8 cellular contexts compared by ENCODE assay signal in the genomic region with DNA sequence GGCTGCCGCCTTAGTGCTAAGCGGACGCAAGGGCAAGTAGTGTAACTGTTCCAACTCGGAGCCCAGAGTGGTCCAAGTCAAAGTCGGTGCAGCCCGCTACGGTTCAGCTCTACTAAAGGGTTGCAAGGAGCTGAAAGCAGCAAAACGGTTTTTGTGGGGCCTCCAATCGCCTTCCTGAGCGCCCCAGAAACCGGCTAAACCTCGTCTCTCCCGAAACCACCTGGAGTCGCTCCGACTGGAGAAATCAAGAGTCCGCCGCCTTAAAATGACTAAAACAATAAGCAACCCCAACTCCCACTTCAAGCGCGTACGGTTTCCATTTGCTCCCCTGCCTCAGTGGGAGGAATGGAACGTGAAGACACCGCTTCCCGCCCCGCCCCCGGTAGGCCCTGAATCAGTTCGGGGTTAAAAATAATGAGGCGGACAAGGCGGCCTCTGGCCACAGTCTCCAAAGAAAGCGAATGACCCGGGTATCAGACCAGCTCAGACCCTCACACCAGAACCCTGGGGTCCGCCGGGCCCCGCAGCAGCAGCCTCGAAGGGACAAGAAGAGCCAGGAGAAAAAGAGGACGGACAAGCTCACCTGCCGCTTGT. TPM values are rescaled to one million over a fixed set of nuclear protein-coding genes. Genes with fewer than 3 reads are reported as not detected.
DNase-seq lines count a peak whose midpoint lies in the region; ATAC-seq and TF ChIP-seq lines count a peak whose summit lies in the region.

No MANE protein-coding gene starts in this region.

- CTCF ChIA-PET in activated CD8-positive, alpha-beta memory T cell treated with anti-CD3 and anti-CD28 coated beads, Interleukin-2, amount 10 ng/mL, durations not matched to agents 7 days and 5 days (lab: Charles Lee) = interaction anchor here (0.6 to 8.6 kb wide), 14 partner anchors 9 to 241 kb away, joined by 3 to 92 read pairs (median 5); a partner anchor contains a TSS

- H3K36me3 ChIP-seq in vagina = peaks cover 0 to 10% of the 10 kb centered on the region in 2 donors

- no peak for TF ChIP-seq POLR2A in vagina (IDR thresholded peaks at IDR 0.05)

- peak overlapping the region; percentile 92 for H3K4me3 Mint-ChIP-seq in activated CD8-positive, alpha-beta memory T cell treated with anti-CD3 and anti-CD28 coated beads, Interleukin-2, amount 10 ng/mL, durations not matched to agents 7 days and 5 days
- peak overlapping the region; percentile 100 for H3K4me3 Mint-ChIP-seq in activated T-cell treated with anti-CD3 and anti-CD28 coated beads, Interleukin-2, amount 50 U/mL, for 24 hours

- peak overlapping the region; percentile 94 for H3K27ac Mint-ChIP-seq in activated CD8-positive, alpha-beta memory T cell treated with anti-CD3 and anti-CD28 coated beads, Interleukin-2, amount 10 ng/mL, durations not matched to agents 7 days and 5 days
- H3K27ac Mint-ChIP-seq in activated T-cell treated with anti-CD3 and anti-CD28 coated beads, Interleukin-2, amount 50 U/mL, for 24 hours = peak overlapping the region; percentile 96

- H3K9me3 ChIP-seq in vagina = no peaks in the 10 kb centered on the region

- peaks cover 46% of the 10 kb centered on the region for H3K4me1 Mint-ChIP-seq in activated CD8-positive, alpha-beta memory T cell treated with anti-CD3 and anti-CD28 coated beads, Interleukin-2, amount 10 ng/mL, durations not matched to agents 7 days and 5 days
- peaks cover 53% of the 10 kb centered on the region for H3K4me1 Mint-ChIP-seq in activated T-cell treated with anti-CD3 and anti-CD28 coated beads, Interleukin-2, amount 50 U/mL, for 24 hours (ENCODE audit: low read depth)

- TF ChIP-seq CTCF in foreskin fibroblast (IDR thresholded peaks at IDR 0.05; ENCODE audit: low read depth, low read length) (no peak), omental fat pad (IDR thresholded peaks at IDR 0.05) (no peak), vagina (IDR thresholded peaks at IDR 0.05) (no peak)

- intact Hi-C loops in vagina (cut with DNase I) = loop anchor here (1.0 to 5.0 kb wide), 3 partner anchors 32 to 211 kb away; a partner anchor contains a TSS

- H3K27me3 ChIP-seq in vagina = no peaks in the 10 kb centered on the region

- DNase-seq in activated CD8-positive, alpha-beta memory T cell treated with anti-CD3 and anti-CD28 coated beads, Interleukin-2, amount 10 ng/mL, durations not matched to agents 7 days and 5 days = peak; percentile 61
- DNase-seq in activated CD8-positive, alpha-beta memory T cell treated with anti-CD3 and anti-CD28 coated beads for 24 hours = no peak
- DNase-seq in LoVo (ENCODE audit: low spot score) = peak; percentile 39
- no peak for DNase-seq in activated T-cell treated with anti-CD3 and anti-CD28 coated beads, Interleukin-2, amount 50 U/mL, for 24 hours
- DNase-seq in foreskin fibroblast = peak in 1 of 2 donors; percentile 43
- no peak for DNase-seq in omental fat pad (ENCODE audit: low spot score)
- DNase-seq in vagina (ENCODE audit: extremely low spot score in 2 of 2) = no peak

- no peaks in the 10 kb centered on the region for H3K9me3 Mint-ChIP-seq in activated CD8-positive, alpha-beta memory T cell treated with anti-CD3 and anti-CD28 coated beads, Interleukin-2, amount 10 ng/mL, durations not matched to agents 7 days and 5 days (ENCODE audit: low read depth)
- no peaks in the 10 kb centered on the region for H3K9me3 Mint-ChIP-seq in activated T-cell treated with anti-CD3 and anti-CD28 coated beads, Interleukin-2, amount 50 U/mL, for 24 hours

- peak; percentile 10 for ATAC-seq in activated CD8-positive, alpha-beta memory T cell treated with anti-CD3 and anti-CD28 coated beads, Interleukin-2, amount 10 ng/mL, durations not matched to agents 7 days and 5 days
- ATAC-seq in omental fat pad (ENCODE audit: low FRiP score) (peak; percentile 34), HG02981 (IDR thresholded peaks at IDR 0.05; ENCODE audit: unreplicated experiment) (no peak)

- H3K4me1 ChIP-seq in vagina = peaks cover 33% of the 10 kb centered on the region

- H3K36me3 Mint-ChIP-seq in activated CD8-positive, alpha-beta memory T cell treated with anti-CD3 and anti-CD28 coated beads, Interleukin-2, amount 10 ng/mL, durations not matched to agents 7 days and 5 days = peaks cover 20% of the 10 kb centered on the region
- H3K36me3 Mint-ChIP-seq in activated T-cell treated with anti-CD3 and anti-CD28 coated beads, Interleukin-2, amount 50 U/mL, for 24 hours (ENCODE audit: low read depth) = peaks cover 60% of the 10 kb centered on the region

- H3K27ac ChIP-seq in vagina = peak overlapping the region; percentile 90

- H3K4me3 ChIP-seq in foreskin fibroblast (ENCODE audit: low read depth in 1 of 2, low read length in 2 of 2) (peak overlapping the region; percentile 64 to 94), vagina (peak overlapping the region; percentile 76 to 91)

- no peaks in the 10 kb centered on the region for H3K27me3 Mint-ChIP-seq in activated CD8-positive, alpha-beta memory T cell treated with anti-CD3 and anti-CD28 coated beads, Interleukin-2, amount 10 ng/mL, durations not matched to agents 7 days and 5 days
- H3K27me3 Mint-ChIP-seq in activated T-cell treated with anti-CD3 and anti-CD28 coated beads, Interleukin-2, amount 50 U/mL, for 24 hours = no peaks in the 10 kb centered on the region

RNA-seq across cellular contexts. Expression of a gene that starts 0.4 kb away (rescaled TPM):
- 100 to 1,000 TPM in 1 of 2 experiments, 10 to 100 TPM in 1; 96.6 to 122 TPM for total RNA-seq in activated CD8-positive, alpha-beta memory T cell treated with anti-CD3 and anti-CD28 coated beads, Interleukin-2, amount 10 ng/mL, durations not matched to agents 7 days and 5 days
- total RNA-seq in omental fat pad (100 to 1,000 TPM; 131 to 191 (median 149) TPM), vagina (99.2 TPM)

RNA-seq across cellular contexts. Expression of a gene that starts 32.9 kb away (rescaled TPM):
- 10 to 100 TPM; 32.9 to 39.7 TPM for total RNA-seq in activated CD8-positive, alpha-beta memory T cell treated with anti-CD3 and anti-CD28 coated beads, Interleukin-2, amount 10 ng/mL, durations not matched to agents 7 days and 5 days
- 10 to 100 TPM; 13.7 to 22.8 (median 20.0) TPM for total RNA-seq in omental fat pad
- total RNA-seq in vagina = 21.6 TPM

RNA-seq across cellular contexts. Expression of a gene that starts 57.5 kb away (rescaled TPM):
- 1 to 10 TPM; 1.5 to 1.8 TPM for total RNA-seq in activated CD8-positive, alpha-beta memory T cell treated with anti-CD3 and anti-CD28 coated beads, Interleukin-2, amount 10 ng/mL, durations not matched to agents 7 days and 5 days
- total RNA-seq in omental fat pad (10 to 100 TPM; 18.4 to 89.3 (median 29.9) TPM), vagina (12.3 TPM)

Comparison
In these comparisons a context has a peak if more than half of its experiments do, and no peak if none do; other contexts are left out.
1. DNase-seq: peak in activated CD8-positive, alpha-beta memory T cell treated with anti-CD3 and anti-CD28 coated beads, Interleukin-2, amount 10 ng/mL, durations not matched to agents 7 days and 5 days (single experiment) and LoVo (single experiment); none in activated CD8-positive, alpha-beta memory T cell treated with anti-CD3 and anti-CD28 coated beads for 24 hours (single experiment), activated T-cell treated with anti-CD3 and anti-CD28 coated beads, Interleukin-2, amount 50 U/mL, for 24 hours (single experiment), omental fat pad (single experiment) and vagina (0 of 2).